In genomic region chr19:30115947-30116346, GRCh38 we compare ENCODE assay signal across 18 cellular contexts.
DNase-seq lines count a peak whose midpoint lies in the region; ATAC-seq, FAIRE-seq and TF ChIP-seq lines count a peak whose summit lies in the region.
"Had no signal": no experiment of that assay in that cellular context is flagged by ENCODE, and none has a peak within 500 bp of the region (broad histone marks: within the 10 kb centered on the region; RNA-seq: fewer than 3 reads in every experiment).

No MANE protein-coding gene starts in this region.

- no peak for TF ChIP-seq CTCF in A549 (IDR thresholded peaks at IDR 0.05)
- no peak for TF ChIP-seq CTCF in HEK293 (tag by site-specific recombination; IDR thresholded peaks at IDR 0.05)
- no peak for TF ChIP-seq CTCF in H1 (IDR thresholded peaks at IDR 0.05; ENCODE audit: control extremely low read depth in 1 of 3, insufficient read depth in 1 of 3, low read depth in 1 of 3, low read length in 3 of 3)
- TF ChIP-seq CTCF in hepatocyte (IDR thresholded peaks at IDR 0.05; ENCODE audit: poor library complexity): no peak

- peaks cover 0 to 13% of the 10 kb centered on the region in 2 experiments for H4K20me1 ChIP-seq in H1 (replicated peaks in 1 of 2; ENCODE audit: control insufficient read depth in 1 of 2, insufficient read depth in 2 of 2, low read length in 2 of 2)
- H4K20me1 ChIP-seq in hepatocyte (ENCODE audit: insufficient read depth, poor library complexity, severe bottlenecking): no peaks in the 10 kb centered on the region

- WGBS in A549 (ENCODE audit: missing lambda C conversion rate): 28% methylated on average over 2 of the region's 2 CpGs
- WGBS in H1 (ENCODE audit: extremely low coverage in 1 of 2, insufficient coverage in 1 of 2, insufficient read length in 1 of 2, insufficient replicate concordance in 2 of 2, low coverage in 1 of 2, low lambda C conversion rate in 2 of 2, missing lambda C conversion rate in 1 of 2), 2 experiments: 80% methylated on average over 2 of the region's 2 CpGs; no CpG with 5 or more reads in 1 of the 2 experiments
- 87% methylated on average over 2 of the region's 2 CpGs for WGBS in hepatocyte (ENCODE audit: low lambda C conversion rate, missing lambda C conversion rate)

- H4K5ac ChIP-seq in H1 (ENCODE audit: insufficient read length, low read depth, low read length): no peak overlapping the region

- H3K9ac ChIP-seq in H1 (replicated peaks in 1 of 4; ENCODE audit: extremely low read depth in 1 of 4, low read depth in 3 of 4, low read length in 3 of 4): no peak overlapping the region

- H3K4me2 ChIP-seq in A549: no peak overlapping the region
- no peak overlapping the region for H3K4me2 ChIP-seq in H1 (ENCODE audit: insufficient read depth in 1 of 2, low read depth in 2 of 2, low read length in 2 of 2)
- no peak overlapping the region for H3K4me2 ChIP-seq in hepatocyte

- H2BK5ac ChIP-seq in H1 (ENCODE audit: low read depth, low read length): peak overlapping the region; percentile 46; the same call in 1 of the 2 replicates

- POLR2A ChIA-PET in A549 (lab: Yijun Ruan, JAX) (no interaction called here), HEK293 (lab: Yijun Ruan, JAX) (no interaction called here), H1 (lab: Charles Lee; ENCODE audit: partially characterized antibody) (no interaction called here)

- no peaks in the 10 kb centered on the region; the same call in 1 of the 2 replicates for H3K79me1 ChIP-seq in H1 (ENCODE audit: low read depth, low read length)

- no peaks in the 10 kb centered on the region for H3K9me3 ChIP-seq in A549
- no peaks in the 10 kb centered on the region for H3K9me3 ChIP-seq in HEK293 (ENCODE audit: control insufficient read depth, insufficient read depth, low read depth, low read length)
- no peaks in the 10 kb centered on the region for H3K9me3 ChIP-seq in H1 (ENCODE audit: insufficient read depth in 2 of 2, low read depth in 1 of 2, low read length in 1 of 2)
- no peaks in the 10 kb centered on the region for H3K9me3 ChIP-seq in hepatocyte (ENCODE audit: low read depth)

- no peaks in the 10 kb centered on the region for H3K4me1 ChIP-seq in A549
- H3K4me1 ChIP-seq in HEK293 (ENCODE audit: control insufficient read depth, insufficient read depth, low read length): no peaks in the 10 kb centered on the region
- H3K4me1 ChIP-seq in H1 (replicated peaks in 1 of 4; ENCODE audit: control insufficient read depth in 3 of 4, insufficient read depth in 4 of 4, low read length in 3 of 4): no peaks in the 10 kb centered on the region; a peak in 2 of 7 replicates
- H3K4me1 ChIP-seq in hepatocyte (ENCODE audit: insufficient read depth): peaks cover 4% of the 10 kb centered on the region

- no peaks in the 10 kb centered on the region for H3K79me2 ChIP-seq in H1 (ENCODE audit: control insufficient read depth in 1 of 2, insufficient read depth in 2 of 2, low read length in 2 of 2)
- H3K79me2 ChIP-seq in hepatocyte: no peaks in the 10 kb centered on the region

- H4K8ac ChIP-seq in H1 (ENCODE audit: extremely low read depth, insufficient read depth, low read length): no peak overlapping the region; the same call in 1 of the 2 replicates

- H3K23ac ChIP-seq in H1 (ENCODE audit: insufficient read length): no peak overlapping the region

- H2BK15ac ChIP-seq in H1 (ENCODE audit: low read length): peak overlapping the region; percentile 10; the same call in 1 of the 2 replicates

- TF ChIP-seq EP300 in A549 (IDR thresholded peaks at IDR 0.05) (no peak), H1 (IDR thresholded peaks at IDR 0.05; ENCODE audit: borderline replicate concordance in 1 of 2, low read depth in 2 of 2, low read length in 2 of 2) (no peak)

- H3K14ac ChIP-seq in H1 (ENCODE audit: insufficient read length): no peak overlapping the region

- H2AK5ac ChIP-seq in H1 (ENCODE audit: low read depth, low read length): peak overlapping the region; percentile 7; the same call in 1 of the 2 replicates

- no peaks in the 10 kb centered on the region for H3K36me3 ChIP-seq in HEK293 (ENCODE audit: control insufficient read depth in 2 of 2, insufficient read depth in 1 of 2, low read length in 2 of 2)
- H3K36me3 ChIP-seq in H1 (ENCODE audit: control insufficient read depth in 2 of 4, insufficient read depth in 4 of 4, low read length in 3 of 4): no peaks in the 10 kb centered on the region
- H3K36me3 ChIP-seq in hepatocyte (replicated peaks; ENCODE audit: insufficient read depth, low read depth): no peaks in the 10 kb centered on the region

- H4K91ac ChIP-seq in H1 (replicated peaks; ENCODE audit: insufficient read length, low read length): no peak overlapping the region

- TF ChIP-seq RAD21 in A549 (conservative IDR thresholded peaks at IDR 0.05 in 1 of 2, IDR thresholded peaks at IDR 0.05 in 1 of 2): no peak
- TF ChIP-seq RAD21 in H1 (IDR thresholded peaks at IDR 0.05 in 1 of 2, conservative IDR thresholded peaks at IDR 0.05 in 1 of 2; ENCODE audit: low read depth in 2 of 2, low read length in 2 of 2): no peak

- peak overlapping the region; percentile 97 for H3K56ac ChIP-seq in H1 (replicated peaks; ENCODE audit: insufficient read length, low read depth, low read length)

- TF ChIP-seq POLR2A in A549 (IDR thresholded peaks at IDR 0.05; ENCODE audit: low read length) (no peak), H1 (IDR thresholded peaks at IDR 0.05; ENCODE audit: control extremely low read depth in 1 of 2, low read depth in 2 of 2, low read length in 2 of 2) (no peak)

- DNase-seq in A549 (ENCODE audit: low read depth in 1 of 2, low spot score in 1 of 2) (no peak), H1 (ENCODE audit: low read depth in 1 of 2, low spot score in 2 of 2) (no peak), hepatocyte (ENCODE audit: low spot score) (no peak)
- DNase-seq: 8988T; C1 segment of cervical spinal cord; Calu3; CD4-positive, alpha-beta memory T cell; COR-L47; DMS53; DMS79 treated with DMSO at 0.1 percent for 48 hours; GF-D8; GOT3; H7; HCEC 1CT had no signal

- no peak overlapping the region for H3K18ac ChIP-seq in H1 (ENCODE audit: extremely low read depth, low read length)

- H2BK20ac ChIP-seq in H1 (ENCODE audit: low read length): no peak overlapping the region; the same call in 1 of the 2 replicates

- H3K23me2 ChIP-seq in H1 (ENCODE audit: low read depth, low read length): peaks cover 15% of the 10 kb centered on the region; the same call in 1 of the 2 replicates

- ATAC-seq in A549: no peak
- no peak for ATAC-seq in HG03354 (IDR thresholded peaks at IDR 0.05; ENCODE audit: poor library complexity, severe bottlenecking, unreplicated experiment)
- no peak for ATAC-seq in HG03025 (IDR thresholded peaks at IDR 0.05; ENCODE audit: low FRiP score, unreplicated experiment)

- H3K27me3 ChIP-seq in H1 (replicated peaks in 1 of 4; ENCODE audit: control insufficient read depth in 3 of 4, extremely low read depth in 1 of 4, insufficient read depth in 3 of 4, low read length in 3 of 4) (no peaks in the 10 kb centered on the region), hepatocyte (no peaks in the 10 kb centered on the region)

- FAIRE-seq in A549 (lab: Jason Lieb, UNC) (peak; percentile 98), H1 (lab: Jason Lieb, UNC) (no peak)
- FAIRE-seq: GM12892 had no signal

- no peak overlapping the region for H2AFZ ChIP-seq in H1 (ENCODE audit: low read length)
- no peak overlapping the region for H2AFZ ChIP-seq in hepatocyte

- H3K4me3 ChIP-seq in A549 (no peak overlapping the region), HEK293 (ENCODE audit: low read depth, low read length) (no peak overlapping the region), H1 (ENCODE audit: extremely low read depth in 1 of 4, insufficient read depth in 2 of 4, low read depth in 3 of 4, low read length in 4 of 4) (no peak overlapping the region), hepatocyte (no peak overlapping the region)

- H3K9me2 ChIP-seq in hepatocyte (replicated peaks; ENCODE audit: insufficient read depth): no peaks in the 10 kb centered on the region

- H2BK120ac ChIP-seq in H1 (replicated peaks; ENCODE audit: low read depth, low read length): no peak overlapping the region

- H2BK12ac ChIP-seq in H1 (ENCODE audit: low read depth, low read length): peak overlapping the region; percentile 1; the same call in 1 of the 2 replicates

- CTCF ChIA-PET in A549 (lab: Yijun Ruan, JAX): no interaction called here
- CTCF ChIA-PET in HEK293 (lab: Yijun Ruan, JAX): no interaction called here
- CTCF ChIA-PET in H1 (lab: Charles Lee; ENCODE audit: partially characterized antibody): no interaction called here

- H3K27ac ChIP-seq in A549: no peak overlapping the region
- no peak overlapping the region for H3K27ac ChIP-seq in HEK293 (ENCODE audit: extremely low read depth, low read depth, low read length)
- no peak overlapping the region for H3K27ac ChIP-seq in H1 (ENCODE audit: low read depth, low read length)
- no peak overlapping the region for H3K27ac ChIP-seq in hepatocyte

- no peak overlapping the region for H3K4ac ChIP-seq in H1 (replicated peaks; ENCODE audit: insufficient read length, low read depth, low read length)

TF ChIP-seq in A549, 52 proteins besides CTCF, POLR2A, EP300 and RAD21 (continues in another document):
- TF ChIP-seq NR3C1 (IDR thresholded peaks at IDR 0.05) (no peak), ATOH8 (CRISPR knock-in tag; IDR thresholded peaks at IDR 0.05; ENCODE audit: low read depth) (no peak)

TF ChIP-seq in HEK293, 187 proteins besides CTCF, POLR2A, EP300 and RAD21 (continues in another document):
- TF ChIP-seq ZNF324 (tag by site-specific recombination; IDR thresholded peaks at IDR 0.05): no peak
- peak; percentile 19; the same call in 1 of the 2 replicates for TF ChIP-seq ZNF473 (tag by site-specific recombination; IDR thresholded peaks at IDR 0.05)
- TF ChIP-seq ZNF248 (tag by site-specific recombination; IDR thresholded peaks at IDR 0.05): peak; percentile 13; the same call in 1 of the 2 replicates
- no peak for TF ChIP-seq ZSCAN30 (tag by site-specific recombination; IDR thresholded peaks at IDR 0.05)
- no peak; the same call in 1 of the 2 replicates for TF ChIP-seq ZNF791 (tag by site-specific recombination; IDR thresholded peaks at IDR 0.05)

TF ChIP-seq in H1, 55 proteins besides CTCF, POLR2A, EP300 and RAD21 (continues in another document):
- no peak for TF ChIP-seq NANOG (IDR thresholded peaks at IDR 0.05; ENCODE audit: insufficient read depth, low read depth, low read length, poor library complexity, severe bottlenecking)
- no peak for TF ChIP-seq BCL11A (IDR thresholded peaks at IDR 0.05; ENCODE audit: low read depth in 2 of 2, low read length in 2 of 2)
- no peak for TF ChIP-seq ZNF274 (IDR thresholded peaks at IDR 0.05; ENCODE audit: borderline replicate concordance, extremely low read depth, low read length)
- TF ChIP-seq CBX8 (IDR thresholded peaks at IDR 0.05; ENCODE audit: borderline replicate concordance, low read depth, low read length): no peak
